ENCODE assay signal across 24 cellular contexts in genomic region chr14:59271734-59272133, GRCh38.
DNase-seq lines count a peak whose midpoint lies in the region; ATAC-seq, FAIRE-seq and TF ChIP-seq lines count a peak whose summit lies in the region.
"Had no signal": no experiment of that assay in that cellular context is flagged by ENCODE, and none has a peak within 500 bp of the region (broad histone marks: within the 10 kb centered on the region; RNA-seq: fewer than 3 reads in every experiment).

No MANE protein-coding gene starts in this region.

- H3K9me1 ChIP-seq in K562 (ENCODE audit: control insufficient read depth, insufficient read depth, low read length) = no peaks in the 10 kb centered on the region

- TF ChIP-seq CTCF in K562 (IDR thresholded peaks at IDR 0.05 in 2 of 3, conservative IDR thresholded peaks at IDR 0.05 in 1 of 3; ENCODE audit: insufficient read depth in 2 of 3, low read depth in 1 of 3, low read length in 3 of 3) (no peak), gastroesophageal sphincter (IDR thresholded peaks at IDR 0.05) (no peak)

- H3K9ac ChIP-seq in K562 (ENCODE audit: insufficient read depth in 1 of 2, low read depth in 2 of 2, low read length in 2 of 2) = no peak overlapping the region

- TF ChIP-seq EP300 in K562 (IDR thresholded peaks at IDR 0.05; ENCODE audit: low read length) = no peak
- TF ChIP-seq EP300 in gastroesophageal sphincter (IDR thresholded peaks at IDR 0.05) = no peak

- no peak overlapping the region for H2AFZ ChIP-seq in K562 (ENCODE audit: low read depth, low read length)

- H3K27ac ChIP-seq in K562 (ENCODE audit: extremely low read depth, low read depth, low read length) = no peak overlapping the region
- peak overlapping the region; percentile 17 to 69 (median 56) for H3K27ac ChIP-seq in gastroesophageal sphincter
- H3K27ac ChIP-seq: C4-2B, colonic mucosa had no signal

- no peaks in the 10 kb centered on the region for H3K27me3 ChIP-seq in K562 (ENCODE audit: control insufficient read depth in 2 of 2, insufficient read depth in 2 of 2, low read length in 2 of 2)
- no peaks in the 10 kb centered on the region for H3K27me3 ChIP-seq in gastroesophageal sphincter
- H3K27me3 ChIP-seq: colonic mucosa, right atrium auricular region, tibial artery had no signal

- H3K79me2 ChIP-seq in K562 (ENCODE audit: control insufficient read depth, insufficient read depth, low read length) = no peaks in the 10 kb centered on the region

- H3K36me3 Mint-ChIP-seq in stimulated activated memory B cell treated with anti-CD40 and anti-IgM and Interleukin-4, amounts not matched to agents 10 μg/mL and 1 μg/mL and 100 μg/mL, for 72 hours = peaks cover 32% of the 10 kb centered on the region
- H3K36me3 Mint-ChIP-seq: natural killer cell treated with Interleukin-12 subunit alpha and Interleukin-12 subunit beta and Interleukin-15 and Interleukin-18, amount 100 ng/mL, for 72 hours had no signal

- H3K9me3 ChIP-seq in K562 (replicated peaks; ENCODE audit: control insufficient read depth, insufficient read depth, low read depth, low read length) (no peaks in the 10 kb centered on the region), gastroesophageal sphincter (no peaks in the 10 kb centered on the region)
- H3K9me3 ChIP-seq: colonic mucosa, right atrium auricular region, tibial artery had no signal

- POLR2A ChIA-PET in K562 (lab: Yijun Ruan, JAX) = no interaction called here

- H3K27ac Mint-ChIP-seq in stimulated activated memory B cell treated with anti-CD40 and anti-IgM and Interleukin-4, amounts not matched to agents 10 μg/mL and 1 μg/mL and 100 μg/mL, for 72 hours = no peak overlapping the region
- H3K27ac Mint-ChIP-seq: activated CD4-positive, alpha-beta memory T cell treated with anti-CD3 and anti-CD28 coated beads, Interleukin-2, amount 10 ng/mL, durations not matched to agents 7 days and 5 days; natural killer cell treated with Interleukin-12 subunit alpha and Interleukin-12 subunit beta and Interleukin-15 and Interleukin-18, amount 100 ng/mL, for 72 hours had no signal

- H3K4me3 ChIP-seq in K562 (no peak overlapping the region), gastroesophageal sphincter (no peak overlapping the region)
- H3K4me3 ChIP-seq: colonic mucosa, right atrium auricular region, tibial artery had no signal

- no peaks in the 10 kb centered on the region for H3K27me3 Mint-ChIP-seq in stimulated activated memory B cell treated with anti-CD40 and anti-IgM and Interleukin-4, amounts not matched to agents 10 μg/mL and 1 μg/mL and 100 μg/mL, for 72 hours
- H3K27me3 Mint-ChIP-seq: activated CD4-positive, alpha-beta memory T cell treated with anti-CD3 and anti-CD28 coated beads, Interleukin-2, amount 10 ng/mL, durations not matched to agents 7 days and 5 days; natural killer cell treated with Interleukin-12 subunit alpha and Interleukin-12 subunit beta and Interleukin-15 and Interleukin-18, amount 100 ng/mL, for 72 hours had no signal

- H3K4me1 ChIP-seq in K562 (replicated peaks in 1 of 2; ENCODE audit: control insufficient read depth in 2 of 2, insufficient read depth in 2 of 2, low read length in 2 of 2) (peaks cover 0 to 11% of the 10 kb centered on the region in 2 experiments; a peak in 2 of 5 replicates), gastroesophageal sphincter (peaks cover 22 to 91% (median 22%) of the 10 kb centered on the region in 3 donors)

- BruUV-seq in K562 (replicated peaks; lab: Mats Ljungman, UMichigan) = no TSS peak

- no peak for TF ChIP-seq RAD21 in K562 (CRISPR knock-in tag; conservative IDR thresholded peaks at IDR 0.05 in 1 of 2, IDR thresholded peaks at IDR 0.05 in 1 of 2)

- no peaks in the 10 kb centered on the region for H4K20me1 ChIP-seq in K562 (replicated peaks; ENCODE audit: control insufficient read depth, insufficient read depth, low read length)

- in situ Hi-C loops in K562 (cut with MboI) = no loop called here

- TF ChIP-seq POLR2A in K562 (conservative IDR thresholded peaks at IDR 0.05) (no peak), gastroesophageal sphincter (IDR thresholded peaks at IDR 0.05) (no peak)

- DNase-seq in EH (ENCODE audit: low read depth) = peak; percentile 54
- DNase-seq in NCI-H226 = peak; percentile 43
- DNase-seq in K562 (ENCODE audit: extremely low read depth in 1 of 4, low spot score in 3 of 4) = no peak
- DNase-seq in DMS79 (lab: John Stamatoyannopoulos, UW) = no peak
- DNase-seq: activated CD4-positive, alpha-beta memory T cell treated with anti-CD3 and anti-CD28 coated beads, Interleukin-2, amount 10 ng/mL, durations not matched to agents 7 days and 5 days; activated CD4-positive, CD25-positive, alpha-beta regulatory T cell; colonic mucosa; effector memory CD4-positive, alpha-beta T cell; islet precursor cell; NCI-H1105; NCI-H2029; NCI-H69; stimulated activated naive CD8-positive, alpha-beta T cell treated with anti-CD3 and anti-CD28 coated beads, Interleukin-15, Interleukin-2, amounts not matched to agents 100 U/mL and 50 U/mL, for 24 hours; SW 1271; tibial artery had no signal

- ATAC-seq in K562 (no peak), gastroesophageal sphincter (no peak), GM19397 (IDR thresholded peaks at IDR 0.05; ENCODE audit: unreplicated experiment) (no peak), GM18868 (IDR thresholded peaks at IDR 0.05; ENCODE audit: unreplicated experiment) (no peak)
- no peak for ATAC-seq in stimulated activated memory B cell treated with anti-CD40 and anti-IgM and Interleukin-4, amounts not matched to agents 10 μg/mL and 1 μg/mL and 100 μg/mL, for 72 hours
- ATAC-seq: esophagus mucosa; natural killer cell treated with Interleukin-12 subunit alpha and Interleukin-12 subunit beta and Interleukin-15 and Interleukin-18, amount 100 ng/mL, for 72 hours; Right ventricle myocardium inferior; stimulated activated naive CD8-positive, alpha-beta T cell treated with anti-CD3 and anti-CD28 coated beads, Interleukin-15, Interleukin-2, amounts not matched to agents 100 U/mL and 50 U/mL, for 24 hours had no signal

- H3K36me3 ChIP-seq in K562 (ENCODE audit: control insufficient read depth, insufficient read depth, low read length) (no peaks in the 10 kb centered on the region), gastroesophageal sphincter (peaks cover 0 to 19% of the 10 kb centered on the region in 2 donors)
- H3K36me3 ChIP-seq: colonic mucosa, right atrium auricular region had no signal

- FAIRE-seq in K562 (lab: Jason Lieb, UNC) = no peak

- peaks cover 23% of the 10 kb centered on the region for H3K4me1 Mint-ChIP-seq in stimulated activated memory B cell treated with anti-CD40 and anti-IgM and Interleukin-4, amounts not matched to agents 10 μg/mL and 1 μg/mL and 100 μg/mL, for 72 hours

- H3K9me3 Mint-ChIP-seq in stimulated activated memory B cell treated with anti-CD40 and anti-IgM and Interleukin-4, amounts not matched to agents 10 μg/mL and 1 μg/mL and 100 μg/mL, for 72 hours = no peaks in the 10 kb centered on the region
- H3K9me3 Mint-ChIP-seq: activated CD4-positive, alpha-beta memory T cell treated with anti-CD3 and anti-CD28 coated beads, Interleukin-2, amount 10 ng/mL, durations not matched to agents 7 days and 5 days; natural killer cell treated with Interleukin-12 subunit alpha and Interleukin-12 subunit beta and Interleukin-15 and Interleukin-18, amount 100 ng/mL, for 72 hours had no signal

- H3K4me2 ChIP-seq in K562 (ENCODE audit: insufficient read depth, low read length) = no peak overlapping the region

- intact Hi-C loops in K562 (cut with micrococcal nuclease) = no loop called here

- WGBS in K562 (ENCODE audit: insufficient coverage, low coverage, missing lambda C conversion rate) = 38% methylated on average over 3 of the region's 4 CpGs
- WGBS in gastroesophageal sphincter (ENCODE audit: low coverage in 1 of 2), 2 donors = 34 to 56% methylated on average over 3 to 4 of the region's 4 CpGs

- CTCF ChIA-PET in K562 (lab: Yijun Ruan, JAX; ENCODE audit: low intra/inter-chr PET ratio) = no interaction called here

- no peak overlapping the region for H3K4me3 Mint-ChIP-seq in stimulated activated memory B cell treated with anti-CD40 and anti-IgM and Interleukin-4, amounts not matched to agents 10 μg/mL and 1 μg/mL and 100 μg/mL, for 72 hours
- H3K4me3 Mint-ChIP-seq: activated CD4-positive, alpha-beta memory T cell treated with anti-CD3 and anti-CD28 coated beads, Interleukin-2, amount 10 ng/mL, durations not matched to agents 7 days and 5 days; natural killer cell treated with Interleukin-12 subunit alpha and Interleukin-12 subunit beta and Interleukin-15 and Interleukin-18, amount 100 ng/mL, for 72 hours had no signal

TF ChIP-seq in K562, 482 proteins besides CTCF, POLR2A, EP300 and RAD21:
- TF ChIP-seq NR4A1 (CRISPR knock-in tag; IDR thresholded peaks at IDR 0.05) = no peak
- TF ChIP-seq NR4A1 (tag; IDR thresholded peaks at IDR 0.05) = no peak
- no peak for TF ChIP-seq CEBPG (CRISPR knock-in tag; IDR thresholded peaks at IDR 0.05)
- TF ChIP-seq CEBPG (tag; conservative IDR thresholded peaks at IDR 0.05 in 1 of 2, IDR thresholded peaks at IDR 0.05 in 1 of 2) = peak; percentile 46 to 80; a peak in 3 of 4 replicates
- TF ChIP-seq CEBPB (tag; IDR thresholded peaks at IDR 0.05) = peak; percentile 87
TF ChIP-seq in K562: peak in this region for 2.

Comparison
In these comparisons a context has a peak if more than half of its experiments do, and no peak if none do; other contexts are left out.
1. DNase-seq: peak in EH (single experiment) and NCI-H226 (single experiment); none in K562 (0 of 4) and DMS79 (single experiment).